8 cellular contexts compared by ENCODE assay signal in the genomic region with DNA sequence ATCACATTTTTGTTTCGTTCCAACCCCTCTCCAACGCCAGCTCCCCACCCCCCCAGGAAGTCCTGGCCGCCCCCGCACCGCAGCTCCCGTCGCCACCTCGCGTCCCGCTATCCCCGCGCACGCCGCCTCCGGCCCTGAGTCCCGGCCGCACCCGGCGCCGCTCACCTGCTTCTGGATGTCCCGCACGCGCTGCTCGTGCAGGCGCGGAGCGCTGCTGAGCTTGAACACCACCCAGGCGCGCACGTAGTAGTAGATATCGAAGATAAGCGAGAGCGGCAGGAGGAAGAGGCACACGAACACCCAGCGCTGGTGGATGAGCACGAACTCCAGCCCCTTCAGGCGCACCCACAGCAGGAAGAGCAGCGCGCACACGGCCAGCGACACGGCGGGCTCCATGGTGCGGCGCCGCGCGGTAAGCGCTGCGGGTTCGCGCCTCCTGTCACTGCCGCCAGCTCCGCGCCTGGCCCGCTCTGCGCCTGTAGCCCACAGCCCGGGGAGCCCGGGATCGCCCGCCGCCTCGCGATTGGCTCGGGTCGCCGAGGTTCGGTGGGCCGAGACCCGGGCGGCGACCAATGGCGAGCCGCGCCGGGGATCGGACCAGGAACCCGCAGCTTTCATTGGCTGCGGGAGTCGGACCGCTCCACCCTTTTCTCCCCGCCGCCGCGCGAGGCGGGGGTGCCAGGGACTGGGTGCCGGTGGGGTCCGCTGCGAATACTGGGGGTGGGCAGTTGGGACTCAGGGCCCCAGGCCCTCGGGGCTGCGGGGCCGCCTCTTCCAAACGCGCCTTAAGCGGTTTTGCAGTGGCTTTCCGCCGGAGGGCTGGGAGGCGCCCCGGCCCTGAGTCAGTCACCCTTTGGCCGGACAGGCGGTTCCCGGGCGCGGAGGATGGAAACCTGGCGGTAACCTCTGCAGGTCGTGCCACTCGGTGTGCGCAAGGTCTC. TPM values are rescaled to one million over a fixed set of nuclear protein-coding genes. Genes with fewer than 3 reads are reported as not detected.
DNase-seq lines count a peak whose midpoint lies in the region; ATAC-seq and TF ChIP-seq lines count a peak whose summit lies in the region.

A gene with protein sequence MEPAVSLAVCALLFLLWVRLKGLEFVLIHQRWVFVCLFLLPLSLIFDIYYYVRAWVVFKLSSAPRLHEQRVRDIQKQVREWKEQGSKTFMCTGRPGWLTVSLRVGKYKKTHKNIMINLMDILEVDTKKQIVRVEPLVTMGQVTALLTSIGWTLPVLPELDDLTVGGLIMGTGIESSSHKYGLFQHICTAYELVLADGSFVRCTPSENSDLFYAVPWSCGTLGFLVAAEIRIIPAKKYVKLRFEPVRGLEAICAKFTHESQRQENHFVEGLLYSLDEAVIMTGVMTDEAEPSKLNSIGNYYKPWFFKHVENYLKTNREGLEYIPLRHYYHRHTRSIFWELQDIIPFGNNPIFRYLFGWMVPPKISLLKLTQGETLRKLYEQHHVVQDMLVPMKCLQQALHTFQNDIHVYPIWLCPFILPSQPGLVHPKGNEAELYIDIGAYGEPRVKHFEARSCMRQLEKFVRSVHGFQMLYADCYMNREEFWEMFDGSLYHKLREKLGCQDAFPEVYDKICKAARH (minus strand): TSS at position 472 of the 941 bp plus-strand sequence. CDS start 76 bp downstream, at position 396.

- TF ChIP-seq POLR2A in IMR-90 (IDR thresholded peaks at IDR 0.05; ENCODE audit: low read depth, low read length): peak; percentile 60; the same call in 1 of the 2 replicates

- TF ChIP-seq CTCF in IMR-90 (conservative IDR thresholded peaks at IDR 0.05; ENCODE audit: low read depth, low read length): no peak
- no peak for TF ChIP-seq CTCF in fibroblast of pulmonary artery (IDR thresholded peaks at IDR 0.05; ENCODE audit: low read length, missing control alignments)

- H3K4me3 ChIP-seq in IMR-90 (ENCODE audit: insufficient read depth, low read depth, low read length) (peak within 1 kb of the TSS; percentile 69), fibroblast of pulmonary artery (replicated peaks; ENCODE audit: low read depth, low read length) (peak within 1 kb of the TSS; percentile 90)

- H4K91ac ChIP-seq in IMR-90 (ENCODE audit: insufficient read depth, low read depth, low read length): no peak within 1 kb of the TSS

- peak within 1 kb of the TSS; percentile 26 for H2BK120ac ChIP-seq in IMR-90 (ENCODE audit: low read depth, low read length)

- intact Hi-C loops in IMR-90 (cut with micrococcal nuclease): no loop called here

- H3K27me3 Mint-ChIP-seq in natural killer cell treated with Interleukin-12 subunit alpha and Interleukin-12 subunit beta and Interleukin-15 and Interleukin-18, amount 100 ng/mL, for 72 hours: peaks cover 11 to 20% of the 10 kb centered on the region in 2 donors
- peaks cover 26% of the 10 kb centered on the region for H3K27me3 Mint-ChIP-seq in stimulated activated naive CD8-positive, alpha-beta T cell treated with anti-CD3 and anti-CD28 coated beads, Interleukin-15, Interleukin-2, amounts not matched to agents 100 ng/mL and 50 ng/mL, for 24 hours

- H3K9ac ChIP-seq in IMR-90 (ENCODE audit: low read depth, low read length): peak within 1 kb of the TSS; percentile 31

- no peak within 1 kb of the TSS for H2BK20ac ChIP-seq in IMR-90 (ENCODE audit: low read depth, low read length)

- peaks cover 44 to 54% of the 10 kb centered on the region in 2 donors for H3K4me1 Mint-ChIP-seq in natural killer cell treated with Interleukin-12 subunit alpha and Interleukin-12 subunit beta and Interleukin-15 and Interleukin-18, amount 100 ng/mL, for 72 hours (ENCODE audit: low read depth in 2 of 2)
- peaks cover 31% of the 10 kb centered on the region for H3K4me1 Mint-ChIP-seq in stimulated activated naive CD8-positive, alpha-beta T cell treated with anti-CD3 and anti-CD28 coated beads, Interleukin-15, Interleukin-2, amounts not matched to agents 100 ng/mL and 50 ng/mL, for 24 hours (ENCODE audit: low read depth)

- in situ Hi-C loops in IMR-90 (cut with MboI; ENCODE audit: low sequenced_read_pairs): no loop called here

- peak; percentile 91 for ATAC-seq in GM21529 (IDR thresholded peaks at IDR 0.05; ENCODE audit: unreplicated experiment)
- ATAC-seq in IMR-90 (ENCODE audit: low read depth): peak; percentile 97
- ATAC-seq in natural killer cell treated with Interleukin-12 subunit alpha and Interleukin-12 subunit beta and Interleukin-15 and Interleukin-18, amount 100 ng/mL, for 72 hours: peak; percentile 98 to 99

- H3K27ac Mint-ChIP-seq in natural killer cell treated with Interleukin-12 subunit alpha and Interleukin-12 subunit beta and Interleukin-15 and Interleukin-18, amount 100 ng/mL, for 72 hours: peak within 1 kb of the TSS; percentile 85 to 92
- peak within 1 kb of the TSS; percentile 89 for H3K27ac Mint-ChIP-seq in stimulated activated naive CD8-positive, alpha-beta T cell treated with anti-CD3 and anti-CD28 coated beads, Interleukin-15, Interleukin-2, amounts not matched to agents 100 ng/mL and 50 ng/mL, for 24 hours

- H3K36me3 ChIP-seq in IMR-90 (ENCODE audit: control insufficient read depth, insufficient read depth, low read length): peaks cover 1% of the 10 kb centered on the region; the same call in 1 of the 2 replicates

- H2AK5ac ChIP-seq in IMR-90 (ENCODE audit: low read depth, low read length): peak within 1 kb of the TSS; percentile 57

- peak within 1 kb of the TSS; percentile 40 for H2BK5ac ChIP-seq in IMR-90 (ENCODE audit: low read depth, low read length, poor library complexity, severe bottlenecking)

- no TSS peak for BruUV-seq in IMR-90 (replicated peaks; lab: Mats Ljungman, UMichigan)

- H3K4ac ChIP-seq in IMR-90 (ENCODE audit: low read depth, low read length): peak within 1 kb of the TSS; percentile 69

- no peaks in the 10 kb centered on the region for H3K9me3 Mint-ChIP-seq in natural killer cell treated with Interleukin-12 subunit alpha and Interleukin-12 subunit beta and Interleukin-15 and Interleukin-18, amount 100 ng/mL, for 72 hours
- H3K9me3 Mint-ChIP-seq in stimulated activated naive CD8-positive, alpha-beta T cell treated with anti-CD3 and anti-CD28 coated beads, Interleukin-15, Interleukin-2, amounts not matched to agents 100 ng/mL and 50 ng/mL, for 24 hours: no peaks in the 10 kb centered on the region

- H3K4me2 ChIP-seq in IMR-90 (ENCODE audit: low read depth, low read length): peak within 1 kb of the TSS; percentile 81

- H3K4me3 Mint-ChIP-seq in natural killer cell treated with Interleukin-12 subunit alpha and Interleukin-12 subunit beta and Interleukin-15 and Interleukin-18, amount 100 ng/mL, for 72 hours: peak within 1 kb of the TSS; percentile 96
- peak within 1 kb of the TSS; percentile 91 for H3K4me3 Mint-ChIP-seq in stimulated activated naive CD8-positive, alpha-beta T cell treated with anti-CD3 and anti-CD28 coated beads, Interleukin-15, Interleukin-2, amounts not matched to agents 100 ng/mL and 50 ng/mL, for 24 hours

- H2BK15ac ChIP-seq in IMR-90 (ENCODE audit: low read depth, low read length): peak within 1 kb of the TSS; percentile 17; the same call in 1 of the 3 replicates

- no peak for TF ChIP-seq RAD21 in IMR-90 (IDR thresholded peaks at IDR 0.05; ENCODE audit: low read length)

- no peak within 1 kb of the TSS for H3K18ac ChIP-seq in IMR-90 (ENCODE audit: low read depth, low read length)

- H2AFZ ChIP-seq in IMR-90 (replicated peaks; ENCODE audit: low read length, poor library complexity): peak within 1 kb of the TSS; percentile 96

- H3K27ac ChIP-seq in IMR-90 (ENCODE audit: insufficient read depth, low read length): peak within 1 kb of the TSS; percentile 2; the same call in 1 of the 2 replicates

- peaks cover 8% of the 10 kb centered on the region for H3K36me3 Mint-ChIP-seq in natural killer cell treated with Interleukin-12 subunit alpha and Interleukin-12 subunit beta and Interleukin-15 and Interleukin-18, amount 100 ng/mL, for 72 hours
- H3K36me3 Mint-ChIP-seq in stimulated activated naive CD8-positive, alpha-beta T cell treated with anti-CD3 and anti-CD28 coated beads, Interleukin-15, Interleukin-2, amounts not matched to agents 100 ng/mL and 50 ng/mL, for 24 hours (ENCODE audit: low read depth): peaks cover 23% of the 10 kb centered on the region

- no peaks in the 10 kb centered on the region; the same call in 1 of the 2 replicates for H4K20me1 ChIP-seq in IMR-90 (ENCODE audit: insufficient read depth, low read length)

- WGBS in IMR-90 (ENCODE audit: extremely low coverage in 2 of 2, insufficient read length in 1 of 2), 2 experiments: 0% methylated on average over 52 of the region's 109 CpGs; no CpG with 5 or more reads in 1 of the 2 experiments

- POLR2A ChIA-PET in IMR-90 (lab: Charles Lee; ENCODE audit: unreplicated experiment): interaction anchor here (0.5 to 1.1 kb wide), 2 partner anchors 17 to 89 kb away, joined by 3 to 5 read pairs; no protein-coding TSS in a partner anchor

- no peaks in the 10 kb centered on the region for H3K9me3 ChIP-seq in IMR-90 (ENCODE audit: control insufficient read depth, insufficient read depth, low read length)

- H3K27me3 ChIP-seq in IMR-90 (ENCODE audit: control insufficient read depth, insufficient read depth, low read length): no peaks in the 10 kb centered on the region; the same call in 1 of the 2 replicates

- H2AK9ac ChIP-seq in IMR-90 (replicated peaks; ENCODE audit: low read depth, low read length, poor library complexity): peak within 1 kb of the TSS; percentile 83

- 0 out of 2 replicates have a peak, but pooled peaks cover 5% of the 10 kb centered on the region for H3K9me1 ChIP-seq in IMR-90 (ENCODE audit: insufficient read depth, low read length)

- H3K23ac ChIP-seq in IMR-90 (ENCODE audit: low read depth, low read length): peak within 1 kb of the TSS; percentile 70

- CTCF ChIA-PET in IMR-90 (lab: Yijun Ruan, JAX): interaction anchor here (1.1 to 1.2 kb wide), 2 partner anchors 35 to 64 kb away, joined by 3 to 5 read pairs; no protein-coding TSS in a partner anchor

- H4K5ac ChIP-seq in IMR-90 (ENCODE audit: low read depth, low read length): no peak within 1 kb of the TSS

- dilution Hi-C loops in IMR-90 (cut with HindIII; ENCODE audit: low sequenced_read_pairs, unreplicated experiment): no loop called here

- H3K14ac ChIP-seq in IMR-90 (replicated peaks; ENCODE audit: low read depth, low read length): peak within 1 kb of the TSS; percentile 81

- H3K79me1 ChIP-seq in IMR-90 (ENCODE audit: low read depth in 1 of 2, low read length in 2 of 2): peaks cover 14 to 32% of the 10 kb centered on the region in 2 experiments

- peaks cover 18% of the 10 kb centered on the region for H3K4me1 ChIP-seq in IMR-90 (ENCODE audit: control insufficient read depth, insufficient read depth, low read length)

- peak; percentile 64 for DNase-seq in DMS79 (lab: John Stamatoyannopoulos, UW)
- peak; percentile 76 for DNase-seq in IMR-90
- DNase-seq in RPMI7951 (ENCODE audit: low read depth): peak; percentile 85
- peak; percentile 70 for DNase-seq in activated T-helper 9 cell treated with anti-CD3 and anti-CD28 coated beads, Interleukin-2, amount 50 U/mL, for 16 hours (ENCODE audit: low read depth)
- peak; percentile 80 for DNase-seq in fibroblast of pulmonary artery (ENCODE audit: low read depth)
- peak; percentile 92 for DNase-seq in natural killer cell treated with Interleukin-12 subunit alpha and Interleukin-12 subunit beta and Interleukin-15 and Interleukin-18, amount 100 ng/mL, for 72 hours (ENCODE audit: low spot score)

- H4K8ac ChIP-seq in IMR-90 (ENCODE audit: low read depth in 2 of 2, low read length in 2 of 2): peak within 1 kb of the TSS in 1 of 2 experiments; percentile 48; a peak in 1 of 4 replicates

- H3K56ac ChIP-seq in IMR-90 (ENCODE audit: extremely low read depth, insufficient read depth, low read length): no peak within 1 kb of the TSS; the same call in 1 of the 2 replicates

RNA-seq across cellular contexts. Expression of the gene that starts here (rescaled TPM):
- total RNA-seq in IMR-90 (2012; rRNA removed): 194 and 206 TPM in 2 replicates
- polyA plus RNA-seq in IMR-90 (2012; rRNA removed): 117 and 130 TPM in 2 replicates
- 71.2 and 131 TPM in 2 replicates for polyA plus RNA-seq in IMR-90 (2012; cell fraction: cytosol; rRNA removed)
- 33.9 and 115 TPM in 2 replicates for polyA plus RNA-seq in IMR-90 (2012; cell fraction: nucleus; rRNA removed; ENCODE audit: low replicate concordance)
- total RNA-seq in RPMI7951 (2014; rRNA removed; shearing (Covaris generic)): 63.0 and 67.8 TPM in 2 replicates
- 100 to 1,000 TPM; 124 to 187 TPM for total RNA-seq in natural killer cell treated with Interleukin-12 subunit alpha and Interleukin-12 subunit beta and Interleukin-15 and Interleukin-18, amount 100 ng/mL, for 72 hours

Comparison
In these comparisons a context has a peak if more than half of its experiments do, and no peak if none do; other contexts are left out.
1. Peak in every context shown above with its lines: DNase-seq, ATAC-seq, H3K4me3 ChIP-seq and H3K27ac ChIP-seq.